2 cellular contexts compared by ENCODE assay signal in the genomic region with DNA sequence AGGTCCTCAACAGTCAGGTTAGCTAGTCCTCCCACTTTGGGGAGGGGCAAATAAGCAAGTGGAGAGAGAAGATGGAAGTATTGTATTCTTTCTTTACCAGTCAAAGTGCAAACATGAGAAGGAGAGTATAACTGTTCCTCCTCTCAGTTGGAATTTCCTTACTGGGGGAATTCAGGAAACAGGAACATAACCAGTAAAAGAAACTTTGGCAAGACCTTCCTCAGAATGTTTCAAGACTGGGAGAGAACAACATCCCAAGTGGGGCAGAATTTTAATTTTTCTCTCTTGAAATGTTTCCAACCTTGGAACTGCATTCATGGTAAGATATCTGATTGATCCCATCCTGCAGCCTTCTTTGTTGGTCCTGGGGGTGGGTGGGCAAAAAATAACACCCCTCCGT.
TF ChIP-seq lines count a peak whose summit lies in the region.

No MANE protein-coding gene starts in this region.

TF ChIP-seq in SK-N-SH, 30 proteins besides CTCF, POLR2A, EP300 and RAD21 (continued from another document):
- TF ChIP-seq, protein P1, sequence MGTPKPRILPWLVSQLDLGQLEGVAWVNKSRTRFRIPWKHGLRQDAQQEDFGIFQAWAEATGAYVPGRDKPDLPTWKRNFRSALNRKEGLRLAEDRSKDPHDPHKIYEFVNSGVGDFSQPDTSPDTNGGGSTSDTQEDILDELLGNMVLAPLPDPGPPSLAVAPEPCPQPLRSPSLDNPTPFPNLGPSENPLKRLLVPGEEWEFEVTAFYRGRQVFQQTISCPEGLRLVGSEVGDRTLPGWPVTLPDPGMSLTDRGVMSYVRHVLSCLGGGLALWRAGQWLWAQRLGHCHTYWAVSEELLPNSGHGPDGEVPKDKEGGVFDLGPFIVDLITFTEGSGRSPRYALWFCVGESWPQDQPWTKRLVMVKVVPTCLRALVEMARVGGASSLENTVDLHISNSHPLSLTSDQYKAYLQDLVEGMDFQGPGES (IDR thresholded peaks at IDR 0.05; ENCODE audit: low read depth, low read length), result no peak
- TF ChIP-seq, protein P2, sequence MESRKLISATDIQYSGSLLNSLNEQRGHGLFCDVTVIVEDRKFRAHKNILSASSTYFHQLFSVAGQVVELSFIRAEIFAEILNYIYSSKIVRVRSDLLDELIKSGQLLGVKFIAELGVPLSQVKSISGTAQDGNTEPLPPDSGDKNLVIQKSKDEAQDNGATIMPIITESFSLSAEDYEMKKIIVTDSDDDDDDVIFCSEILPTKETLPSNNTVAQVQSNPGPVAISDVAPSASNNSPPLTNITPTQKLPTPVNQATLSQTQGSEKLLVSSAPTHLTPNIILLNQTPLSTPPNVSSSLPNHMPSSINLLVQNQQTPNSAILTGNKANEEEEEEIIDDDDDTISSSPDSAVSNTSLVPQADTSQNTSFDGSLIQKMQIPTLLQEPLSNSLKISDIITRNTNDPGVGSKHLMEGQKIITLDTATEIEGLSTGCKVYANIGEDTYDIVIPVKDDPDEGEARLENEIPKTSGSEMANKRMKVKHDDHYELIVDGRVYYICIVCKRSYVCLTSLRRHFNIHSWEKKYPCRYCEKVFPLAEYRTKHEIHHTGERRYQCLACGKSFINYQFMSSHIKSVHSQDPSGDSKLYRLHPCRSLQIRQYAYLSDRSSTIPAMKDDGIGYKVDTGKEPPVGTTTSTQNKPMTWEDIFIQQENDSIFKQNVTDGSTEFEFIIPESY (IDR thresholded peaks at IDR 0.05; ENCODE audit: borderline replicate concordance, low read depth), result no peak
- TF ChIP-seq ELF1 (IDR thresholded peaks at IDR 0.05), result no peak

TF ChIP-seq in SK-N-SH treated with all-trans-retinoic acid at 6 μM for 48 hours, 23 proteins besides CTCF, POLR2A, EP300 and RAD21 (continued from another document):
- TF ChIP-seq, protein P3, sequence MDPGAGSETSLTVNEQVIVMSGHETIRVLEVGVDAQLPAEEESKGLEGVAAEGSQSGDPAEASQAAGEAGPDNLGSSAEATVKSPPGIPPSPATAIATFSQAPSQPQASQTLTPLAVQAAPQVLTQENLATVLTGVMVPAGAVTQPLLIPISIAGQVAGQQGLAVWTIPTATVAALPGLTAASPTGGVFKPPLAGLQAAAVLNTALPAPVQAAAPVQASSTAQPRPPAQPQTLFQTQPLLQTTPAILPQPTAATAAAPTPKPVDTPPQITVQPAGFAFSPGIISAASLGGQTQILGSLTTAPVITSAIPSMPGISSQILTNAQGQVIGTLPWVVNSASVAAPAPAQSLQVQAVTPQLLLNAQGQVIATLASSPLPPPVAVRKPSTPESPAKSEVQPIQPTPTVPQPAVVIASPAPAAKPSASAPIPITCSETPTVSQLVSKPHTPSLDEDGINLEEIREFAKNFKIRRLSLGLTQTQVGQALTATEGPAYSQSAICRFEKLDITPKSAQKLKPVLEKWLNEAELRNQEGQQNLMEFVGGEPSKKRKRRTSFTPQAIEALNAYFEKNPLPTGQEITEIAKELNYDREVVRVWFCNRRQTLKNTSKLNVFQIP (CRISPR knock-in tag; IDR thresholded peaks at IDR 0.05; ENCODE audit: borderline replicate concordance, low read depth), result no peak
- TF ChIP-seq TCF4 (CRISPR knock-in tag; IDR thresholded peaks at IDR 0.05; ENCODE audit: borderline replicate concordance) (no peak), TOX (CRISPR knock-in tag; IDR thresholded peaks at IDR 0.05; ENCODE audit: borderline replicate concordance) (no peak), ZNF70 (CRISPR knock-in tag; IDR thresholded peaks at IDR 0.05) (no peak), OSR1 (CRISPR knock-in tag; IDR thresholded peaks at IDR 0.05) (no peak), PPARA (CRISPR knock-in tag; IDR thresholded peaks at IDR 0.05; ENCODE audit: borderline replicate concordance) (no peak), BACH2 (CRISPR knock-in tag; IDR thresholded peaks at IDR 0.05; ENCODE audit: borderline replicate concordance) (no peak), ZFP3 (CRISPR knock-in tag; IDR thresholded peaks at IDR 0.05) (no peak), RARB (CRISPR knock-in tag; IDR thresholded peaks at IDR 0.05) (no peak), GLIS3 (CRISPR knock-in tag; IDR thresholded peaks at IDR 0.05) (no peak), SNAI2 (CRISPR knock-in tag; IDR thresholded peaks at IDR 0.05) (no peak), CSDC2 (CRISPR knock-in tag; IDR thresholded peaks at IDR 0.05) (no peak), ZFP30 (CRISPR knock-in tag; IDR thresholded peaks at IDR 0.05) (no peak), ARNTL (CRISPR knock-in tag; IDR thresholded peaks at IDR 0.05; ENCODE audit: borderline replicate concordance, low read depth) (no peak)
- TF ChIP-seq, protein P4, sequence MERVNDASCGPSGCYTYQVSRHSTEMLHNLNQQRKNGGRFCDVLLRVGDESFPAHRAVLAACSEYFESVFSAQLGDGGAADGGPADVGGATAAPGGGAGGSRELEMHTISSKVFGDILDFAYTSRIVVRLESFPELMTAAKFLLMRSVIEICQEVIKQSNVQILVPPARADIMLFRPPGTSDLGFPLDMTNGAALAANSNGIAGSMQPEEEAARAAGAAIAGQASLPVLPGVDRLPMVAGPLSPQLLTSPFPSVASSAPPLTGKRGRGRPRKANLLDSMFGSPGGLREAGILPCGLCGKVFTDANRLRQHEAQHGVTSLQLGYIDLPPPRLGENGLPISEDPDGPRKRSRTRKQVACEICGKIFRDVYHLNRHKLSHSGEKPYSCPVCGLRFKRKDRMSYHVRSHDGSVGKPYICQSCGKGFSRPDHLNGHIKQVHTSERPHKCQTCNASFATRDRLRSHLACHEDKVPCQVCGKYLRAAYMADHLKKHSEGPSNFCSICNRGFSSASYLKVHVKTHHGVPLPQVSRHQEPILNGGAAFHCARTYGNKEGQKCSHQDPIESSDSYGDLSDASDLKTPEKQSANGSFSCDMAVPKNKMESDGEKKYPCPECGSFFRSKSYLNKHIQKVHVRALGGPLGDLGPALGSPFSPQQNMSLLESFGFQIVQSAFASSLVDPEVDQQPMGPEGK (CRISPR knock-in tag; IDR thresholded peaks at IDR 0.05; ENCODE audit: borderline replicate concordance), result no peak
- TF ChIP-seq, protein P5, sequence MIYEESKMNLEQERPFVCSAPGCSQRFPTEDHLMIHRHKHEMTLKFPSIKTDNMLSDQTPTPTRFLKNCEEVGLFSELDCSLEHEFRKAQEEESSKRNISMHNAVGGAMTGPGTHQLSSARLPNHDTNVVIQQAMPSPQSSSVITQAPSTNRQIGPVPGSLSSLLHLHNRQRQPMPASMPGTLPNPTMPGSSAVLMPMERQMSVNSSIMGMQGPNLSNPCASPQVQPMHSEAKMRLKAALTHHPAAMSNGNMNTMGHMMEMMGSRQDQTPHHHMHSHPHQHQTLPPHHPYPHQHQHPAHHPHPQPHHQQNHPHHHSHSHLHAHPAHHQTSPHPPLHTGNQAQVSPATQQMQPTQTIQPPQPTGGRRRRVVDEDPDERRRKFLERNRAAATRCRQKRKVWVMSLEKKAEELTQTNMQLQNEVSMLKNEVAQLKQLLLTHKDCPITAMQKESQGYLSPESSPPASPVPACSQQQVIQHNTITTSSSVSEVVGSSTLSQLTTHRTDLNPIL (CRISPR knock-in tag; IDR thresholded peaks at IDR 0.05; ENCODE audit: low read depth), result no peak
TF ChIP-seq in SK-N-SH treated with all-trans-retinoic acid at 6 μM for 48 hours: peak in this region for 0.
